ENCODE assay signal across 8 cellular contexts in the genomic region with DNA sequence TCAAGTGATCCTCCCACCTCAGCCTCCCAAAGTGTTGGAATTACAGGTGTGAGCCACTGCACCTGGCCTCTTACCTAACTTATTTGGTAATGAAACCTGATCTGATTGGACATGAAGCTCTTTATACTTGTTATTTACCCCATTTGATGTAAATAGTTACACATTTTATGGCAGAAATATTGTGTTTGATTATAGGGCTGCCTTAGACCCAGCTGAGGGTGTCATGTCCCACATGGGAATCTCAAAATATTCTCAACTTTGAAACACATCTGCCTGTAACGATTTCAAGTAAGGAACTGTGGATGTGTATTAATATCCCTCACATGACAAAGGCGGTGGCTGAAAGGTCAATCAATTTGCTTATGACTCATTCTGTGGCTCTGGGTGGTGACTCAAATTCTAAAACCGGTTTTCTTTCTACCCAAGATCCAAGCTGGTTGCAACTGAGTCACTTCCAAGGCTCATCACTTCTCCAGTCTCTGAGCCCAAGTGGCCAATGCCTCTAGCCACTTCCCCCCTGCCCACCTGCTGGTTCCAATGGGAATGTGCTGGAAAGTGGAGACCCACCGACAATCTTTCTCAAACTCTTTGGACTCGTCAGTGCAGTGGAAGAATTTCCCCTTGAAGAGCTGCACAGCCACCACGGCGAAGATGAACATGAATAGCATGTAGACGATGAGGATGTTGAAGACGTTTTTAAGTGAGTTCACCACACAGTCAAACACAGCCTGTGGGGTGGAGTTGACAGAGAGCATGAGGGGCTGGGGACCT.
DNase-seq lines count a peak whose midpoint lies in the region; ATAC-seq, FAIRE-seq and TF ChIP-seq lines count a peak whose summit lies in the region.

No MANE protein-coding gene starts in this region.

- peak; percentile 64; the same call in 1 of the 2 replicates for TF ChIP-seq POLR2A in GM12892 (IDR thresholded peaks at IDR 0.05; ENCODE audit: low read depth, low read length)

- peaks cover 9% of the 10 kb centered on the region for H3K36me3 Mint-ChIP-seq in HFFc6 (ENCODE audit: low read depth)

- no peak for ATAC-seq in GM19467 (IDR thresholded peaks at IDR 0.05; ENCODE audit: unreplicated experiment)

- peaks cover 9% of the 10 kb centered on the region for H3K27me3 Mint-ChIP-seq in HFFc6 (ENCODE audit: insufficient read depth)

- peak overlapping the region; percentile 82 for H3K27ac Mint-ChIP-seq in HFFc6

- H3K4me3 ChIP-seq in cardiac fibroblast (replicated peaks in 1 of 2; ENCODE audit: low read depth in 2 of 2, low read length in 2 of 2), result no peak overlapping the region

- H3K9me3 Mint-ChIP-seq in HFFc6, result peaks cover 6% of the 10 kb centered on the region; the same call in 1 of the 2 replicates

- peak; percentile 57 for TF ChIP-seq CTCF in HFFc6 (IDR thresholded peaks at IDR 0.05)
- TF ChIP-seq CTCF in cardiac fibroblast (IDR thresholded peaks at IDR 0.05; ENCODE audit: low read depth, low read length), result peak; percentile 15

- H3K4me3 Mint-ChIP-seq in HFFc6, result peak overlapping the region; percentile 53

- peak; percentile 87 for FAIRE-seq in GM12892 (lab: Jason Lieb, UNC)

- peaks cover 29% of the 10 kb centered on the region for H3K4me1 Mint-ChIP-seq in HFFc6 (ENCODE audit: low read depth)

- peak; percentile 61 for DNase-seq in GM12892 (ENCODE audit: insufficient read length)
- DNase-seq in HFFc6, result peak; percentile 93
- peak; percentile 87 for DNase-seq in NOMO-1 treated with dmso at 0.1 percent for 144 hours (lab: John Stamatoyannopoulos, UW; ENCODE audit: unreplicated experiment)
- DNase-seq in cardiac fibroblast (ENCODE audit: low read depth in 2 of 2), result peak; percentile 60 to 93
- DNase-seq in stimulated activated CD4-positive, alpha-beta T cell treated with anti-CD3 and anti-CD28 coated beads, TNF-alpha, amount 100 ng/mL, for 24 hours (ENCODE audit: low read depth in 3 of 3), result peak in 2 of 3 experiments; percentile 14 to 32
- DNase-seq in NCI-H69 (lab: John Stamatoyannopoulos, UW), result no peak
- DNase-seq in NCI-H526 treated with DMSO at 0.1 percent for 48 hours (lab: John Stamatoyannopoulos, UW), result no peak

Comparison
In these comparisons a context has a peak if more than half of its experiments do, and no peak if none do; other contexts are left out.
1. DNase-seq: peak in GM12892 (single experiment), HFFc6 (single experiment), NOMO-1 treated with dmso at 0.1 percent for 144 hours (single experiment), cardiac fibroblast (2 of 2) and stimulated activated CD4-positive, alpha-beta T cell treated with anti-CD3 and anti-CD28 coated beads, TNF-alpha, amount 100 ng/mL, for 24 hours (2 of 3); none in NCI-H69 (single experiment) and NCI-H526 treated with DMSO at 0.1 percent for 48 hours (single experiment).